In genomic region chr17:61955621-61956020, GRCh38 we compare ENCODE assay signal across 21 cellular contexts.
"Had no signal": no experiment of that assay in that cellular context is flagged by ENCODE, and none has a peak within 500 bp of the region (broad histone marks: within the 10 kb centered on the region; RNA-seq: fewer than 3 reads in every experiment).

No MANE protein-coding gene starts in this region.

- ATAC-seq: Panc1, PC-3, T-cell had no signal

- H3K9ac ChIP-seq: SK-N-SH had no signal

- H3K9me3 ChIP-seq: SK-N-SH had no signal

- H3K27ac ChIP-seq: RWPE1 had no signal

- DNase-seq: KBM-7, MV-4-11, NCI-H1048, NCI-H1105, NCI-H1417, NCI-H1436 treated with DMSO at 0.1 percent for 48 hours, NCI-H1694, NCI-H187 treated with DMSO at 0.1 percent for 48 hours, NCI-H2029 treated with DMSO at 0.1 percent for 48 hours, NCI-H2171 treated with DMSO at 0.1 percent for 48 hours, NCI-H2227 treated with DMSO at 0.1 percent for 48 hours, NCI-H524, NCI-H69, NCI-H774, PC-3, SHP77, SK-N-SH, SW 1271, T-cell had no signal

- H3K4me2 ChIP-seq: SK-N-SH had no signal
